ENCODE assay signal across 2 cellular contexts in genomic region chr1:162365284-162366041, GRCh38.
TF ChIP-seq lines count a peak whose summit lies in the region.

No MANE protein-coding gene starts in this region.

TF ChIP-seq in liver, 16 proteins besides CTCF, POLR2A, EP300 and RAD21:
- TF ChIP-seq GABPA (IDR thresholded peaks at IDR 0.05 in 1 of 2, conservative IDR thresholded peaks at IDR 0.05 in 1 of 2) (no peak), NR2F2 (IDR thresholded peaks at IDR 0.05) (peak; percentile 62), TAF1 (conservative IDR thresholded peaks at IDR 0.05) (no peak), REST (IDR thresholded peaks at IDR 0.05) (peak; percentile 82), MAX (IDR thresholded peaks at IDR 0.05) (peak; percentile 89), ATF3 (IDR thresholded peaks at IDR 0.05) (peak; percentile 85), ZBTB33 (IDR thresholded peaks at IDR 0.05) (peak; percentile 92), FOXA1 (IDR thresholded peaks at IDR 0.05) (no peak), EGR1 (IDR thresholded peaks at IDR 0.05; ENCODE audit: low read depth in 2 of 2) (peak in 1 of 2 donors; percentile 62), HNF4G (IDR thresholded peaks at IDR 0.05) (peak; percentile 91), FOXA2 (IDR thresholded peaks at IDR 0.05) (peak; percentile 48), JUND (IDR thresholded peaks at IDR 0.05) (peak; percentile 90 to 94), RXRA (IDR thresholded peaks at IDR 0.05) (peak; percentile 96), YY1 (IDR thresholded peaks at IDR 0.05) (no peak), HNF4A (conservative IDR thresholded peaks at IDR 0.05) (peak; percentile 96 to 97), SP1 (IDR thresholded peaks at IDR 0.05) (peak; percentile 100)

TF ChIP-seq in HepG2, 621 proteins besides CTCF, POLR2A, EP300 and RAD21:
- TF ChIP-seq ZNF18 (CRISPR knock-in tag; IDR thresholded peaks at IDR 0.05; ENCODE audit: insufficient replicate concordance) = no peak
- TF ChIP-seq NR2F1 (CRISPR knock-in tag; IDR thresholded peaks at IDR 0.05) = no peak
- no peak for TF ChIP-seq ZNF691 (CRISPR knock-in tag; IDR thresholded peaks at IDR 0.05; ENCODE audit: borderline replicate concordance, low read depth)
- no peak for TF ChIP-seq IRF9 (CRISPR knock-in tag; IDR thresholded peaks at IDR 0.05; ENCODE audit: borderline replicate concordance)
- no peak for TF ChIP-seq RXRB (CRISPR knock-in tag; IDR thresholded peaks at IDR 0.05; ENCODE audit: borderline replicate concordance)
- no peak for TF ChIP-seq ZXDC (CRISPR knock-in tag; IDR thresholded peaks at IDR 0.05)
- no peak for TF ChIP-seq KMT2B (CRISPR knock-in tag; IDR thresholded peaks at IDR 0.05)
- TF ChIP-seq ZNF430 (CRISPR knock-in tag; IDR thresholded peaks at IDR 0.05) = no peak
- TF ChIP-seq ZNF781 (CRISPR knock-in tag; IDR thresholded peaks at IDR 0.05; ENCODE audit: borderline replicate concordance, not compliant biosample characterization) = no peak
- no peak for TF ChIP-seq HDAC2 (CRISPR knock-in tag; IDR thresholded peaks at IDR 0.05)
- TF ChIP-seq ZC3H4 (CRISPR knock-in tag; IDR thresholded peaks at IDR 0.05; ENCODE audit: borderline replicate concordance) = no peak
- no peak for TF ChIP-seq ZKSCAN1 (IDR thresholded peaks at IDR 0.05; ENCODE audit: low read length)
- TF ChIP-seq ZNF672 (CRISPR knock-in tag; IDR thresholded peaks at IDR 0.05) = no peak
- no peak for TF ChIP-seq ARID5B (CRISPR knock-in tag; IDR thresholded peaks at IDR 0.05)
- TF ChIP-seq PATZ1 (CRISPR knock-in tag; IDR thresholded peaks at IDR 0.05) = no peak
- TF ChIP-seq GATAD1 (CRISPR knock-in tag; IDR thresholded peaks at IDR 0.05) = no peak
- no peak for TF ChIP-seq SMYD3 (CRISPR knock-in tag; IDR thresholded peaks at IDR 0.05)
- no peak for TF ChIP-seq ZSCAN22 (CRISPR knock-in tag; IDR thresholded peaks at IDR 0.05)
- no peak for TF ChIP-seq TCF7L2 (IDR thresholded peaks at IDR 0.05; ENCODE audit: low read depth, low read length)
- no peak for TF ChIP-seq NFYB (CRISPR knock-in tag; IDR thresholded peaks at IDR 0.05)
TF ChIP-seq in HepG2: peak in this region for 0.
